ENCODE assay signal across 15 cellular contexts in the genomic region with DNA sequence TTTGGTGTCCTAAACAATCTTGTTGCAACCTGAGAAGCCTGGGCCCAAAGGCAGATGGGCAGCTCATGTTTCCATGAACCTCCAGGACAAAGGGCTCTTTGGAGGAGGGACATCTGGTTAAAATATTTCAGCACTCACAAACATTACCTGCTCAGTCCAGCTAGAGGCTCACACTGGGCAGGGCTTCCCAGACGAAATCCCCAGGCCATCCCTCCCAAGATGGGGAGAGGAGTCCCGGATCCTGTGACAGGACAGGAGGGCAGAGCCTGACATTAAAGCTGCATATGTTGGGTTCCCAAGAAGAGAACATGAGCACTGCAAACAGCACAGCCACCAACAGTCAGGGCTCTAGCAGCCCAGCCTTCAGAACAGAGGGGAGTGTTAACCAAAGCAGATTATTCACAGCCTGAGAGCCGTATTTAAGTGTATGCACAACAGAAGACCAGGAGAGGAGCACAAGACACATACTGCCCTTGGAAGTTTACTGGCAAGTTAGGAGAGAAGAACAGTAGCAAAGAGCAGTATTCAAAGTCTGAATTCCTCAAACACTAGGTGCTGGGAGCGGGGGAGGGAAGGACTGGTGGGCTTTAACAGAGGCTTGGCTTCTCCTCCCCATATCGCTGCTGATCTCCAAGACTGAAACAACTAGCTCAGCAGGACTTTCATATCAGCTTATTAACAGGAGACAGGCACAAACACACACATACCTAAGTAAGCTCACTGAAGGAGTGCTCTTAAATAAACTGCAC. TPM values are rescaled to one million over a fixed set of nuclear protein-coding genes. Genes with fewer than 3 reads are reported as not detected.
DNase-seq lines count a peak whose midpoint lies in the region; ATAC-seq and TF ChIP-seq lines count a peak whose summit lies in the region.
"Had no signal": no experiment of that assay in that cellular context is flagged by ENCODE, and none has a peak within 500 bp of the region (broad histone marks: within the 10 kb centered on the region; RNA-seq: fewer than 3 reads in every experiment).

No MANE protein-coding gene starts in this region.

- TF ChIP-seq POLR2A in prostate gland (IDR thresholded peaks at IDR 0.05), result no peak

- no peaks in the 10 kb centered on the region for H3K9me2 ChIP-seq in GM23338 (ENCODE audit: insufficient read depth)
- no peaks in the 10 kb centered on the region for H3K9me2 ChIP-seq in hepatocyte (replicated peaks; ENCODE audit: insufficient read depth)

- no peaks in the 10 kb centered on the region for H3K9me3 ChIP-seq in hepatocyte (ENCODE audit: low read depth)
- no peaks in the 10 kb centered on the region for H3K9me3 ChIP-seq in prostate gland
- H3K9me3 ChIP-seq: mucosa of descending colon had no signal

- POLR2A ChIA-PET in T-cell (lab: Charles Lee), result interaction anchor here in 1 of 2 donors (0.8 kb wide), 1 partner anchor 9 kb away, joined by 3 read pairs; no protein-coding TSS in a partner anchor

- DNase-seq in GM23338 (ENCODE audit: low spot score) (peak; percentile 59), NCI-H526 treated with DMSO at 0.1 percent for 48 hours (lab: John Stamatoyannopoulos, UW) (peak; percentile 59), hepatocyte (ENCODE audit: low spot score) (peak; percentile 41), prostate gland (ENCODE audit: low spot score) (no peak), T-cell (no peak), coronary artery (ENCODE audit: low spot score) (no peak), activated gamma-delta T cell treated with Interleukin-2 at 50 U/mL for 16 hours (no peak)
- DNase-seq: activated CD4-positive, alpha-beta T cell treated with anti-CD3 and anti-CD28 coated beads, Interleukin-2, amount 50 U/mL, for 4 hours; activated effector memory CD4-positive, alpha-beta T cell treated with anti-CD3 and anti-CD28 coated beads, Interleukin-2, amount 50 U/mL, for 16 hours; mucosa of descending colon; NCI-H187 treated with DMSO at 0.1 percent for 48 hours; stimulated activated CD4-positive, alpha-beta T cell treated with anti-CD3 and anti-CD28 coated beads, Interleukin-4, amount 100 ng/mL, for 1 hour had no signal

- no peaks in the 10 kb centered on the region for H3K9me3 Mint-ChIP-seq in GM23338
- no peaks in the 10 kb centered on the region for H3K9me3 Mint-ChIP-seq in T-cell
- H3K9me3 Mint-ChIP-seq: stimulated activated memory B cell treated with anti-CD40 and anti-IgM and Interleukin-4, amounts not matched to agents 10 μg/mL and 1 μg/mL and 100 μg/mL, for 72 hours had no signal

- H3K27me3 ChIP-seq in GM23338 (ENCODE audit: insufficient read depth), result no peaks in the 10 kb centered on the region
- H3K27me3 ChIP-seq in hepatocyte, result no peaks in the 10 kb centered on the region
- H3K27me3 ChIP-seq in prostate gland (replicated peaks; ENCODE audit: insufficient read depth), result no peaks in the 10 kb centered on the region

- H3K36me3 Mint-ChIP-seq in GM23338 (ENCODE audit: low read depth) (no peaks in the 10 kb centered on the region), T-cell (no peaks in the 10 kb centered on the region)
- H3K36me3 Mint-ChIP-seq: stimulated activated memory B cell treated with anti-CD40 and anti-IgM and Interleukin-4, amounts not matched to agents 10 μg/mL and 1 μg/mL and 100 μg/mL, for 72 hours had no signal

- no peaks in the 10 kb centered on the region for H3K36me3 ChIP-seq in GM23338 (ENCODE audit: insufficient read depth)
- no peaks in the 10 kb centered on the region for H3K36me3 ChIP-seq in hepatocyte (replicated peaks; ENCODE audit: insufficient read depth, low read depth)
- no peaks in the 10 kb centered on the region for H3K36me3 ChIP-seq in prostate gland

- no peak for TF ChIP-seq CTCF in GM23338 (conservative IDR thresholded peaks at IDR 0.05; ENCODE audit: low read depth in 2 of 2)
- no peak for TF ChIP-seq CTCF in hepatocyte (IDR thresholded peaks at IDR 0.05; ENCODE audit: poor library complexity)
- TF ChIP-seq CTCF in prostate gland (IDR thresholded peaks at IDR 0.05), result no peak
- TF ChIP-seq CTCF in coronary artery (IDR thresholded peaks at IDR 0.05), result no peak

- H3K27ac ChIP-seq in GM23338 (ENCODE audit: low read depth) (peak overlapping the region; percentile 70), hepatocyte (peak overlapping the region; percentile 74), prostate gland (peak overlapping the region; percentile 66 to 74), coronary artery (no peak overlapping the region)

- H2AFZ ChIP-seq in GM23338, result no peak overlapping the region
- no peak overlapping the region for H2AFZ ChIP-seq in hepatocyte

- H3K4me3 Mint-ChIP-seq in GM23338 (peak overlapping the region; percentile 14; the same call in 2 of the 3 replicates), T-cell (no peak overlapping the region)
- H3K4me3 Mint-ChIP-seq: B cell; stimulated activated memory B cell treated with anti-CD40 and anti-IgM and Interleukin-4, amounts not matched to agents 10 μg/mL and 1 μg/mL and 100 μg/mL, for 72 hours had no signal

- H3K27ac Mint-ChIP-seq in GM23338, result peak overlapping the region; percentile 10
- no peak overlapping the region for H3K27ac Mint-ChIP-seq in T-cell
- H3K27ac Mint-ChIP-seq: B cell; stimulated activated memory B cell treated with anti-CD40 and anti-IgM and Interleukin-4, amounts not matched to agents 10 μg/mL and 1 μg/mL and 100 μg/mL, for 72 hours had no signal

- WGBS in hepatocyte (ENCODE audit: low lambda C conversion rate, missing lambda C conversion rate), result 19% methylated on average over 5 of the region's 5 CpGs
- WGBS in prostate gland, result 35% methylated on average over 5 of the region's 5 CpGs

- H3K27me3 Mint-ChIP-seq in GM23338 (ENCODE audit: insufficient read depth, low read depth, poor library complexity) (peaks cover 17% of the 10 kb centered on the region), T-cell (peaks cover 16 to 20% of the 10 kb centered on the region in 2 donors)

- H3K4me2 ChIP-seq in GM23338, result peak overlapping the region; percentile 46
- peak overlapping the region; percentile 69 for H3K4me2 ChIP-seq in hepatocyte

- H3K4me3 ChIP-seq in GM23338, result peak overlapping the region; percentile 28; the same call in 1 of the 2 replicates
- H3K4me3 ChIP-seq in hepatocyte, result no peak overlapping the region
- peak overlapping the region in 1 of 2 donors; percentile 11 for H3K4me3 ChIP-seq in prostate gland
- H3K4me3 ChIP-seq in coronary artery, result no peak overlapping the region
- H3K4me3 ChIP-seq: mucosa of descending colon had no signal

- ATAC-seq in GM23338, result peak; percentile 30
- no peak for ATAC-seq in T-cell (replicated peaks in 1 of 4)
- no peak for ATAC-seq in HG02973 (IDR thresholded peaks at IDR 0.05; ENCODE audit: unreplicated experiment)
- ATAC-seq: stimulated activated memory B cell treated with anti-CD40 and anti-IgM and Interleukin-4, amounts not matched to agents 10 μg/mL and 1 μg/mL and 100 μg/mL, for 72 hours had no signal

- intact Hi-C loops in prostate gland (cut with DNase I), result loop anchor here (5.0 kb wide), 1 partner anchor 128 kb away; a partner anchor contains a TSS

- CTCF ChIA-PET in T-cell (lab: Charles Lee), result interaction anchor here (0.6 to 1.0 kb wide), 3 partner anchors 10 to 252 kb away, joined by 3 to 4 read pairs (median 3); no protein-coding TSS in a partner anchor

- H4K20me1 ChIP-seq in GM23338 (replicated peaks; ENCODE audit: insufficient read depth) (no peaks in the 10 kb centered on the region), hepatocyte (ENCODE audit: insufficient read depth, poor library complexity, severe bottlenecking) (no peaks in the 10 kb centered on the region)

- H3K79me2 ChIP-seq in GM23338 (replicated peaks; ENCODE audit: insufficient read depth) (no peaks in the 10 kb centered on the region; the same call in 1 of the 2 replicates), hepatocyte (peaks cover 71% of the 10 kb centered on the region)

- H3F3A ChIP-seq in GM23338 (replicated peaks; ENCODE audit: low read depth), result no peaks in the 10 kb centered on the region

- peaks cover 26% of the 10 kb centered on the region for H3K4me1 ChIP-seq in GM23338 (ENCODE audit: insufficient read depth)
- H3K4me1 ChIP-seq in hepatocyte (ENCODE audit: insufficient read depth), result peaks cover 52% of the 10 kb centered on the region
- peaks cover 17% of the 10 kb centered on the region for H3K4me1 ChIP-seq in prostate gland (replicated peaks)

- H3K4me1 Mint-ChIP-seq in GM23338 (peaks cover 54% of the 10 kb centered on the region), T-cell (peaks cover 0 to 12% (median 0%) of the 10 kb centered on the region in 3 donors)
- H3K4me1 Mint-ChIP-seq: B cell had no signal

TF ChIP-seq in GM23338, 12 proteins besides CTCF, POLR2A, EP300 and RAD21 (continues in another document):
- TF ChIP-seq ZNF114 (CRISPR knock-in tag; IDR thresholded peaks at IDR 0.05), result no peak
- TF ChIP-seq, protein P1, sequence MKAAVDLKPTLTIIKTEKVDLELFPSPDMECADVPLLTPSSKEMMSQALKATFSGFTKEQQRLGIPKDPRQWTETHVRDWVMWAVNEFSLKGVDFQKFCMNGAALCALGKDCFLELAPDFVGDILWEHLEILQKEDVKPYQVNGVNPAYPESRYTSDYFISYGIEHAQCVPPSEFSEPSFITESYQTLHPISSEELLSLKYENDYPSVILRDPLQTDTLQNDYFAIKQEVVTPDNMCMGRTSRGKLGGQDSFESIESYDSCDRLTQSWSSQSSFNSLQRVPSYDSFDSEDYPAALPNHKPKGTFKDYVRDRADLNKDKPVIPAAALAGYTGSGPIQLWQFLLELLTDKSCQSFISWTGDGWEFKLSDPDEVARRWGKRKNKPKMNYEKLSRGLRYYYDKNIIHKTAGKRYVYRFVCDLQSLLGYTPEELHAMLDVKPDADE (IDR thresholded peaks at IDR 0.05), result no peak
- TF ChIP-seq NANOG (IDR thresholded peaks at IDR 0.05; ENCODE audit: borderline replicate concordance), result no peak

RNA-seq across cellular contexts. Expression of a gene that starts 12.4 kb away (rescaled TPM):
- 7.7 and 12.8 TPM in 2 replicates for total RNA-seq in GM23338 (2014; rRNA removed; shearing (Covaris generic))
- polyA plus RNA-seq in GM23338 (2016; fragmentation: Nextera tagmentation; extraction: Ambion mirVana), result 2.2 and 2.6 TPM in 2 replicates
- total RNA-seq in hepatocyte, result 51.2 and 70.0 TPM in 2 replicates
- polyA plus RNA-seq in hepatocyte, result 47.3 and 56.8 TPM in 2 replicates
- 1 to 10 TPM; 6.2 to 8.2 TPM for total RNA-seq in prostate gland
- total RNA-seq in T-cell, result 1 to 10 TPM in 4 of 5 donors, under 1 TPM in 1; 0.99 to 2.6 (median 1.3) TPM

RNA-seq across cellular contexts. Expression of a gene that starts 13.3 kb away (rescaled TPM):
- total RNA-seq in GM23338 (2014; rRNA removed; shearing (Covaris generic)), result 38.8 and 40.1 TPM in 2 replicates
- polyA plus RNA-seq in GM23338 (2016; fragmentation: Nextera tagmentation; extraction: Ambion mirVana) (31.4 and 36.9 TPM in 2 replicates), hepatocyte (26.0 and 33.9 TPM in 2 replicates)
- total RNA-seq in hepatocyte (50.0 and 54.1 TPM in 2 replicates), prostate gland (10 to 100 TPM; 28.9 to 34.1 TPM), T-cell (10 to 100 TPM; 19.2 to 36.5 (median 32.4) TPM)

RNA-seq across cellular contexts. Expression of a gene that starts 25.6 kb away (rescaled TPM):
- total RNA-seq in GM23338 (2014; rRNA removed; shearing (Covaris generic)), result 22.9 and 25.9 TPM in 2 replicates
- polyA plus RNA-seq in GM23338 (2016; fragmentation: Nextera tagmentation; extraction: Ambion mirVana) (9.1 and 11.4 TPM in 2 replicates), hepatocyte (9.9 and 10.0 TPM in 2 replicates)
- total RNA-seq in hepatocyte (24.7 and 30.1 TPM in 2 replicates), prostate gland (10 to 100 TPM; 19.1 to 26.1 TPM), T-cell (10 to 100 TPM in 3 of 5 donors, 1 to 10 TPM in 2; 4.3 to 13.0 (median 11.0) TPM)

Comparison
In these comparisons a context has a peak if more than half of its experiments do, and no peak if none do; other contexts are left out.
1. DNase-seq: peak in GM23338 (single experiment), NCI-H526 treated with DMSO at 0.1 percent for 48 hours (single experiment) and hepatocyte (single experiment); none in prostate gland (single experiment), T-cell (0 of 34), coronary artery (single experiment) and activated gamma-delta T cell treated with Interleukin-2 at 50 U/mL for 16 hours (single experiment).
2. H3K27ac ChIP-seq: peak in GM23338 (single experiment), hepatocyte (single experiment) and prostate gland (2 of 2); none in coronary artery (0 of 2).